ENCODE assay signal across 2 cellular contexts in genomic region chr19:3546119-3546518, GRCh38.
A peak's percentile ranks its signal among the peaks of the same experiment; 100 is the strongest.
TF ChIP-seq lines count a peak whose summit lies in the region.

No MANE protein-coding gene starts in this region.

TF ChIP-seq in HEK293, 187 proteins besides CTCF, POLR2A, EP300 and RAD21:
- TF ChIP-seq HIC1 (tag by site-specific recombination; IDR thresholded peaks at IDR 0.05) = 0 out of 2 replicates have a peak, but pooled peaks have one; percentile 28
- TF ChIP-seq ZNF366 (tag by site-specific recombination; conservative IDR thresholded peaks at IDR 0.05) = no peak

TF ChIP-seq in HepG2, 621 proteins besides CTCF, POLR2A, EP300 and RAD21:
- no peak for TF ChIP-seq FOXP1 (IDR thresholded peaks at IDR 0.05)
- no peak for TF ChIP-seq FOXP1 (CRISPR knock-in tag; IDR thresholded peaks at IDR 0.05)
- TF ChIP-seq CSRNP2 (CRISPR knock-in tag; conservative IDR thresholded peaks at IDR 0.05; ENCODE audit: low read depth) = no peak
- 0 out of 2 replicates have a peak, but pooled peaks have one; percentile 41 for TF ChIP-seq ZBTB33 (CRISPR knock-in tag; IDR thresholded peaks at IDR 0.05)
- no peak for TF ChIP-seq ZFP1 (CRISPR knock-in tag; IDR thresholded peaks at IDR 0.05)
